18 cellular contexts compared by ENCODE assay signal in the genomic region with DNA sequence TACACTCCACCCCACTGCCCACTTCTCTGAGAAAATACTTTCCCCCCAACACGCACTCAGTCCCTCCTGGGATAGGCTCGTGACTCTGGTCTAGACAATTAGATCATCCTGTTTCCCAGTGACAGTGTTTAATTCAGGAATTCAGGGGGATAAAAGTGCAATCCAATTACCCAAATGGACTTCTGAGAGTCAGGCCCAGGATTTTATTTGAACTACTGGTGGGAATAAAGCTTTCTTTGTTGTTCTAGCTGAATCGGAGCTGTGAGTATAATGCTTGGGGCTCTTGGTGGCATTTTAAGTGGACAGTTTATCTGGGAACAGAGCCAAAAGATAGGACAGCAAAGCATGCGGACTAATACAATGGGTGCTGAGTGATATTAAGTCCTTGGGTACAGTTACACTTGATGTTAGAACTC.
DNase-seq lines count a peak whose midpoint lies in the region; ATAC-seq, FAIRE-seq and TF ChIP-seq lines count a peak whose summit lies in the region.
"Had no signal": no experiment of that assay in that cellular context is flagged by ENCODE, and none has a peak within 500 bp of the region (broad histone marks: within the 10 kb centered on the region; RNA-seq: fewer than 3 reads in every experiment).

No MANE protein-coding gene starts in this region.

- H3K9me3 ChIP-seq in H9 (ENCODE audit: control insufficient read depth, low read depth, low read length), result no peaks in the 10 kb centered on the region
- no peaks in the 10 kb centered on the region for H3K9me3 ChIP-seq in endothelial cell of umbilical vein (replicated peaks; ENCODE audit: control insufficient read depth, insufficient read depth, low read length)
- H3K9me3 ChIP-seq: ascending aorta, gastrocnemius medialis, right lobe of liver had no signal

- H2AFZ ChIP-seq in H9 (ENCODE audit: low read length) (no peak overlapping the region), endothelial cell of umbilical vein (ENCODE audit: low read depth, low read length) (no peak overlapping the region)
- H2AFZ ChIP-seq: PC-9 had no signal

- TF ChIP-seq CTCF in H9 (conservative IDR thresholded peaks at IDR 0.05) (no peak), endothelial cell of umbilical vein (IDR thresholded peaks at IDR 0.05; ENCODE audit: extremely low read depth in 1 of 2, insufficient read depth in 1 of 2, low read depth in 1 of 2, low read length in 2 of 2) (no peak), neural crest cell (conservative IDR thresholded peaks at IDR 0.05) (no peak)
- no peak for TF ChIP-seq CTCF in activated CD8-positive, alpha-beta T cell treated with anti-CD3 and anti-CD28 coated beads for 36 hours (IDR thresholded peaks at IDR 0.05)

- H2AK5ac ChIP-seq in H9 (ENCODE audit: insufficient read length, low read length), result no peak overlapping the region

- no peak overlapping the region; the same call in 1 of the 2 replicates for H3K4ac ChIP-seq in H9 (ENCODE audit: low read depth, low read length)

- no peak overlapping the region for H3K4me2 ChIP-seq in H9 (ENCODE audit: insufficient read depth, insufficient read length, low read length)
- no peak overlapping the region for H3K4me2 ChIP-seq in endothelial cell of umbilical vein (ENCODE audit: insufficient read depth, low read length)
- H3K4me2 ChIP-seq: PC-9 had no signal

- H3K23me2 ChIP-seq in H9 (ENCODE audit: insufficient read length, low read depth, low read length, poor library complexity, severe bottlenecking), result no peaks in the 10 kb centered on the region

- WGBS in H9 (ENCODE audit: extremely low coverage, insufficient read length, low lambda C conversion rate), result no CpG with 5 or more reads among the region's 4 CpGs

- intact Hi-C loops in endothelial cell of umbilical vein (cut with micrococcal nuclease), result no loop called here
- intact Hi-C loops in activated CD4-positive, alpha-beta T cell treated with anti-CD3 and anti-CD28 coated beads, Interleukin-2, amount 10 ng/mL, durations not matched to agents 24 days and 14 days (cut with micrococcal nuclease), result no loop called here
- intact Hi-C loops in activated CD8-positive, alpha-beta T cell treated with anti-CD3 and anti-CD28 coated beads for 36 hours (cut with micrococcal nuclease), result no loop called here

- no peak overlapping the region for H3K4me3 ChIP-seq in endothelial cell of umbilical vein (replicated peaks in 1 of 3; ENCODE audit: insufficient read depth in 1 of 3, low read depth in 1 of 3, low read length in 3 of 3)
- H3K4me3 ChIP-seq: ascending aorta, gastrocnemius medialis, PC-9, right lobe of liver had no signal

- no peak for DNase-seq in H9
- peak; percentile 93 for DNase-seq in NCI-H82 (lab: John Stamatoyannopoulos, UW)
- DNase-seq in endothelial cell of umbilical vein (ENCODE audit: low read depth, low spot score), result peak; percentile 6
- DNase-seq in neural crest cell (ENCODE audit: low read depth, low spot score), result no peak
- DNase-seq in activated CD4-positive, alpha-beta T cell treated with anti-CD3 and anti-CD28 coated beads, Interleukin-2, amount 10 ng/mL, durations not matched to agents 24 days and 14 days, result no peak
- DNase-seq in activated CD8-positive, alpha-beta T cell treated with anti-CD3 and anti-CD28 coated beads for 36 hours, result no peak
- no peak for DNase-seq in activated gamma-delta T cell (lab: John Stamatoyannopoulos, UW)
- DNase-seq: activated CD4-positive, alpha-beta T cell treated with anti-CD3 and anti-CD28 coated beads, Interleukin-2, amount 10 ng/mL, durations not matched to agents 7 days and 5 days; DMS79; gastrocnemius medialis; NCI-H187; PC-9; right lobe of liver; stimulated activated naive CD4-positive, alpha-beta T cell treated with Interleukin-2 at 50 U/mL for 16 hours had no signal

- peaks cover 27 to 36% of the 10 kb centered on the region in 2 experiments for H3K4me1 Mint-ChIP-seq in H9
- peaks cover 34% of the 10 kb centered on the region for H3K4me1 Mint-ChIP-seq in neural crest cell
- H3K4me1 Mint-ChIP-seq in activated CD4-positive, alpha-beta T cell treated with anti-CD3 and anti-CD28 coated beads, Interleukin-2, amount 10 ng/mL, durations not matched to agents 24 days and 14 days, result no peaks in the 10 kb centered on the region
- no peaks in the 10 kb centered on the region for H3K4me1 Mint-ChIP-seq in activated CD8-positive, alpha-beta T cell treated with anti-CD3 and anti-CD28 coated beads for 36 hours (ENCODE audit: low read depth)
- H3K4me1 Mint-ChIP-seq: activated CD4-positive, alpha-beta T cell treated with anti-CD3 and anti-CD28 coated beads, Interleukin-2, amount 10 ng/mL, durations not matched to agents 7 days and 5 days; B cell had no signal

- H4K20me1 ChIP-seq in H9 (ENCODE audit: control insufficient read depth, insufficient read depth, insufficient read length) (no peaks in the 10 kb centered on the region), endothelial cell of umbilical vein (replicated peaks; ENCODE audit: control insufficient read depth, extremely low read depth, insufficient read depth, low read length) (no peaks in the 10 kb centered on the region)

- H3K79me1 ChIP-seq in H9 (ENCODE audit: insufficient read depth, low read depth, low read length, poor library complexity, severe bottlenecking), result no peaks in the 10 kb centered on the region

- dilution Hi-C loops in endothelial cell of umbilical vein (cut with MboI; ENCODE audit: extremely low pct_ligation_motif_present, low sequenced_read_pairs), result no loop called here

- no peaks in the 10 kb centered on the region; a peak in 1 of 7 replicates for H3K36me3 Mint-ChIP-seq in H9 (ENCODE audit: insufficient read depth in 1 of 3, low read depth in 3 of 3)
- no peaks in the 10 kb centered on the region for H3K36me3 Mint-ChIP-seq in neural crest cell (ENCODE audit: low read depth)
- no peaks in the 10 kb centered on the region for H3K36me3 Mint-ChIP-seq in activated CD4-positive, alpha-beta T cell treated with anti-CD3 and anti-CD28 coated beads, Interleukin-2, amount 10 ng/mL, durations not matched to agents 24 days and 14 days (ENCODE audit: low read depth)
- H3K36me3 Mint-ChIP-seq in activated CD8-positive, alpha-beta T cell treated with anti-CD3 and anti-CD28 coated beads for 36 hours (ENCODE audit: low read depth), result no peaks in the 10 kb centered on the region

- H2BK5ac ChIP-seq in H9 (ENCODE audit: insufficient read length, low read length), result no peak overlapping the region

- H4K5ac ChIP-seq in H9 (ENCODE audit: insufficient read length, low read depth, low read length), result no peak overlapping the region

- CTCF ChIA-PET in endothelial cell of umbilical vein (lab: Charles Lee), result interaction anchor here (0.9 to 1.5 kb wide), 2 partner anchors 9 to 17 kb away, joined by 3 to 4 read pairs; no protein-coding TSS in a partner anchor
- CTCF ChIA-PET in activated CD8-positive, alpha-beta T cell treated with anti-CD3 and anti-CD28 coated beads for 36 hours (lab: Charles Lee), result no interaction called here

- H3K27ac Mint-ChIP-seq in H9, result peak overlapping the region in 1 of 3 experiments; percentile 13; a peak in 1 of 7 replicates
- peak overlapping the region; percentile 91 for H3K27ac Mint-ChIP-seq in neural crest cell (ENCODE audit: unreplicated experiment)
- H3K27ac Mint-ChIP-seq in activated CD4-positive, alpha-beta T cell treated with anti-CD3 and anti-CD28 coated beads, Interleukin-2, amount 10 ng/mL, durations not matched to agents 24 days and 14 days, result no peak overlapping the region
- no peak overlapping the region for H3K27ac Mint-ChIP-seq in activated CD8-positive, alpha-beta T cell treated with anti-CD3 and anti-CD28 coated beads for 36 hours
- H3K27ac Mint-ChIP-seq: activated CD4-positive, alpha-beta T cell treated with anti-CD3 and anti-CD28 coated beads, Interleukin-2, amount 10 ng/mL, durations not matched to agents 7 days and 5 days; B cell had no signal

- no peak overlapping the region for H3K4me3 Mint-ChIP-seq in H9
- no peak overlapping the region for H3K4me3 Mint-ChIP-seq in neural crest cell
- no peak overlapping the region for H3K4me3 Mint-ChIP-seq in activated CD4-positive, alpha-beta T cell treated with anti-CD3 and anti-CD28 coated beads, Interleukin-2, amount 10 ng/mL, durations not matched to agents 24 days and 14 days
- no peak overlapping the region for H3K4me3 Mint-ChIP-seq in activated CD8-positive, alpha-beta T cell treated with anti-CD3 and anti-CD28 coated beads for 36 hours
- H3K4me3 Mint-ChIP-seq: activated CD4-positive, alpha-beta T cell treated with anti-CD3 and anti-CD28 coated beads, Interleukin-2, amount 10 ng/mL, durations not matched to agents 7 days and 5 days; B cell had no signal

- H3K27me3 ChIP-seq in H9 (ENCODE audit: insufficient read depth, low read length) (no peaks in the 10 kb centered on the region), endothelial cell of umbilical vein (ENCODE audit: control insufficient read depth in 2 of 2, insufficient read depth in 2 of 2, low read length in 2 of 2) (no peaks in the 10 kb centered on the region)
- H3K27me3 ChIP-seq: ascending aorta, gastrocnemius medialis, right lobe of liver had no signal

- H4K8ac ChIP-seq in H9 (replicated peaks; ENCODE audit: insufficient read length, low read depth, low read length), result no peak overlapping the region

- no peaks in the 10 kb centered on the region for H3K9me3 Mint-ChIP-seq in H9
- no peaks in the 10 kb centered on the region for H3K9me3 Mint-ChIP-seq in neural crest cell
- no peaks in the 10 kb centered on the region for H3K9me3 Mint-ChIP-seq in activated CD4-positive, alpha-beta T cell treated with anti-CD3 and anti-CD28 coated beads, Interleukin-2, amount 10 ng/mL, durations not matched to agents 24 days and 14 days
- H3K9me3 Mint-ChIP-seq in activated CD8-positive, alpha-beta T cell treated with anti-CD3 and anti-CD28 coated beads for 36 hours, result no peaks in the 10 kb centered on the region
- H3K9me3 Mint-ChIP-seq: activated CD4-positive, alpha-beta T cell treated with anti-CD3 and anti-CD28 coated beads, Interleukin-2, amount 10 ng/mL, durations not matched to agents 7 days and 5 days had no signal

- no peak for FAIRE-seq in endothelial cell of umbilical vein (lab: Jason Lieb, UNC)
- FAIRE-seq: keratinocyte had no signal

- no peak overlapping the region for H3K23ac ChIP-seq in H9 (ENCODE audit: insufficient read length, low read depth, low read length)

- H3T11ph ChIP-seq in H9 (ENCODE audit: low read length), result no peak overlapping the region

- H3K27ac ChIP-seq in H9 (ENCODE audit: insufficient read length, low read depth, low read length) (no peak overlapping the region), endothelial cell of umbilical vein (ENCODE audit: insufficient read depth, low read depth, low read length) (no peak overlapping the region)
- H3K27ac ChIP-seq: ascending aorta, gastrocnemius medialis, PC-9, right lobe of liver had no signal

- H3K14ac ChIP-seq in H9 (ENCODE audit: insufficient read depth, low read length), result no peak overlapping the region

- H3K4me1 ChIP-seq in H9 (ENCODE audit: insufficient read depth, low read length) (peaks cover 7% of the 10 kb centered on the region; the same call in 1 of the 2 replicates), endothelial cell of umbilical vein (ENCODE audit: control insufficient read depth, extremely low read depth, insufficient read depth, low read length) (no peaks in the 10 kb centered on the region)
- H3K4me1 ChIP-seq: ascending aorta, gastrocnemius medialis, right lobe of liver had no signal

- H3K79me2 ChIP-seq in H9 (ENCODE audit: insufficient read depth, low read length) (no peaks in the 10 kb centered on the region), endothelial cell of umbilical vein (ENCODE audit: control insufficient read depth, insufficient read depth, low read length) (no peaks in the 10 kb centered on the region)

- no peaks in the 10 kb centered on the region for H3K36me3 ChIP-seq in endothelial cell of umbilical vein (ENCODE audit: control insufficient read depth in 2 of 2, extremely low read depth in 1 of 2, insufficient read depth in 2 of 2, low read length in 2 of 2)
- H3K36me3 ChIP-seq: ascending aorta, gastrocnemius medialis, right lobe of liver had no signal

- H4K91ac ChIP-seq in H9 (ENCODE audit: insufficient read length, low read depth, low read length), result no peak overlapping the region

- H2BK120ac ChIP-seq in H9 (ENCODE audit: low read depth, low read length, poor library complexity, severe bottlenecking), result peak overlapping the region; percentile 86

- no peak overlapping the region for H3K18ac ChIP-seq in H9 (ENCODE audit: insufficient read length, low read depth, low read length)

- H3K9me1 ChIP-seq in endothelial cell of umbilical vein (replicated peaks; ENCODE audit: control insufficient read depth, extremely low read depth, insufficient read depth, low read length), result no peaks in the 10 kb centered on the region

- no peak overlapping the region for H2BK15ac ChIP-seq in H9 (ENCODE audit: low read depth, low read length)

- POLR2A ChIA-PET in endothelial cell of umbilical vein (lab: Charles Lee), result no interaction called here
- POLR2A ChIA-PET in activated CD8-positive, alpha-beta T cell treated with anti-CD3 and anti-CD28 coated beads for 36 hours (lab: Charles Lee), result no interaction called here

- ATAC-seq in HG03159 (IDR thresholded peaks at IDR 0.05; ENCODE audit: unreplicated experiment), result no peak
- no peak for ATAC-seq in activated CD8-positive, alpha-beta T cell treated with anti-CD3 and anti-CD28 coated beads for 36 hours
- ATAC-seq: gastrocnemius medialis had no signal

- TF ChIP-seq POLR2A in endothelial cell of umbilical vein (IDR thresholded peaks at IDR 0.05; ENCODE audit: low read depth, low read length), result no peak

- H3K27me3 Mint-ChIP-seq in H9 (ENCODE audit: low read depth) (no peaks in the 10 kb centered on the region), neural crest cell (ENCODE audit: low read depth) (no peaks in the 10 kb centered on the region)
- H3K27me3 Mint-ChIP-seq in activated CD4-positive, alpha-beta T cell treated with anti-CD3 and anti-CD28 coated beads, Interleukin-2, amount 10 ng/mL, durations not matched to agents 24 days and 14 days, result no peaks in the 10 kb centered on the region
- no peaks in the 10 kb centered on the region for H3K27me3 Mint-ChIP-seq in activated CD8-positive, alpha-beta T cell treated with anti-CD3 and anti-CD28 coated beads for 36 hours
- H3K27me3 Mint-ChIP-seq: activated CD4-positive, alpha-beta T cell treated with anti-CD3 and anti-CD28 coated beads, Interleukin-2, amount 10 ng/mL, durations not matched to agents 7 days and 5 days; B cell had no signal

- no peak overlapping the region for H2BK20ac ChIP-seq in H9 (ENCODE audit: low read depth, low read length, poor library complexity, severe bottlenecking)

- no peak overlapping the region for H2BK12ac ChIP-seq in H9 (ENCODE audit: insufficient read length, low read depth, low read length)

- BruUV-seq in endothelial cell of umbilical vein (replicated peaks; lab: Mats Ljungman, UMichigan), result no TSS peak

- no peak overlapping the region for H3K9ac ChIP-seq in H9 (ENCODE audit: extremely low read depth, insufficient read length, low read length)
- no peak overlapping the region for H3K9ac ChIP-seq in endothelial cell of umbilical vein (replicated peaks; ENCODE audit: extremely low read depth, insufficient read depth, low read length)

- H3K56ac ChIP-seq in H9 (ENCODE audit: insufficient read length, low read depth, low read length), result no peak overlapping the region

Comparison
In these comparisons a context has a peak if more than half of its experiments do, and no peak if none do; other contexts are left out.
1. DNase-seq: peak in NCI-H82 (single experiment) and endothelial cell of umbilical vein (single experiment); none in H9 (single experiment), neural crest cell (single experiment), activated CD4-positive, alpha-beta T cell treated with anti-CD3 and anti-CD28 coated beads, Interleukin-2, amount 10 ng/mL, durations not matched to agents 24 days and 14 days (single experiment), activated CD8-positive, alpha-beta T cell treated with anti-CD3 and anti-CD28 coated beads for 36 hours (single experiment) and activated gamma-delta T cell (single experiment).